ENCODE assay signal across 1 cellular context in genomic region chr11:125941606-125942275, GRCh38.
TF ChIP-seq lines count a peak whose summit lies in the region.

No MANE protein-coding gene starts in this region.

TF ChIP-seq in neural cell, 6 proteins besides CTCF, POLR2A, EP300 and RAD21 (continued from another document):
- TF ChIP-seq REST (IDR thresholded peaks at IDR 0.05; ENCODE audit: borderline replicate concordance) = no peak
- TF ChIP-seq POLR2AphosphoS5 (IDR thresholded peaks at IDR 0.05) = no peak
- no peak for TF ChIP-seq TAF1 (IDR thresholded peaks at IDR 0.05; ENCODE audit: low read depth)
